ENCODE assay signal across 27 cellular contexts in genomic region chr1:6088956-6089355, GRCh38.
"Had no signal": no experiment of that assay in that cellular context is flagged by ENCODE, and none has a peak within 500 bp of the region (broad histone marks: within the 10 kb centered on the region; RNA-seq: fewer than 3 reads in every experiment).

No MANE protein-coding gene starts in this region.

- H3K27ac ChIP-seq: neural progenitor cell, neutrophil, pancreas, prostate gland, right atrium auricular region, right lobe of liver, sigmoid colon, thoracic aorta, thyroid gland, tibial nerve, upper lobe of left lung, vagina had no signal

- DNase-seq: naive thymus-derived CD4-positive, alpha-beta T cell; natural killer cell; nucleus accumbens; retina; right lobe of liver; sigmoid colon; small intestine; stimulated activated CD4-positive, alpha-beta T cell treated with anti-CD3 and anti-CD28 coated beads, Interleukin-15, amount 100 ng/mL, for 24 hours; stimulated activated CD4-positive, alpha-beta T cell treated with anti-CD3 and anti-CD28 coated beads, Interleukin-2, amount 100 ng/mL, for 24 hours; stimulated activated CD4-positive, alpha-beta T cell treated with anti-CD3 and anti-CD28 coated beads, Interleukin-2, amount 100 ng/mL, for 48 hours; stimulated activated CD4-positive, alpha-beta T cell treated with anti-CD3 and anti-CD28 coated beads, Interleukin-4, amount 100 ng/mL, for 24 hours; stimulated activated naive CD4-positive, alpha-beta T cell; stimulated activated naive CD8-positive, alpha-beta T cell treated with anti-CD3 and anti-CD28 coated beads, Interleukin-15, amount 100 ng/mL, for 72 hours; stimulated activated naive CD8-positive, alpha-beta T cell treated with anti-CD3 and anti-CD28 coated beads, Interleukin-15, Interleukin-2, amounts not matched to agents 100 U/mL and 50 U/mL, for 24 hours; substantia nigra; thyroid gland; trophoblast cell had no signal

- H3K4me2 ChIP-seq: neural progenitor cell had no signal

- ATAC-seq: naive thymus-derived CD4-positive, alpha-beta T cell; natural killer cell; pancreas; right lobe of liver; stimulated activated effector memory CD8-positive, alpha-beta T cell treated with anti-CD3 and anti-CD28 coated beads, Interleukin-12 subunit alpha, Interleukin-12 subunit beta, amount 100 ng/mL, for 72 hours; stimulated activated naive CD8-positive, alpha-beta T cell treated with anti-CD3 and anti-CD28 coated beads, Interleukin-15, amount 100 ng/mL, for 72 hours; stimulated activated naive CD8-positive, alpha-beta T cell treated with anti-CD3 and anti-CD28 coated beads, Interleukin-15, Interleukin-2, amounts not matched to agents 100 U/mL and 50 U/mL, for 24 hours had no signal

- H3K36me3 ChIP-seq: neural progenitor cell, pancreas, prostate gland, right atrium auricular region, right lobe of liver, sigmoid colon, thoracic aorta, thyroid gland, vagina had no signal

- H3K27me3 ChIP-seq: neural progenitor cell, neutrophil, pancreas, right atrium auricular region, right lobe of liver, sigmoid colon, thyroid gland, tibial nerve, upper lobe of left lung, vagina had no signal

- H2AFZ ChIP-seq: neural progenitor cell had no signal

- H3K4me1 ChIP-seq: neural progenitor cell, pancreas, right atrium auricular region, right lobe of liver, sigmoid colon, thyroid gland, upper lobe of left lung had no signal

- H3K9me3 ChIP-seq: neutrophil, pancreas, prostate gland, right atrium auricular region, right lobe of liver, sigmoid colon, thoracic aorta, thyroid gland, tibial nerve, upper lobe of left lung, vagina had no signal

- H3K4me3 ChIP-seq: neural progenitor cell, pancreas, prostate gland, right atrium auricular region, right lobe of liver, sigmoid colon, thoracic aorta, thyroid gland, tibial nerve, upper lobe of left lung, vagina had no signal

- H3K9ac ChIP-seq: neural progenitor cell had no signal
